8 cellular contexts compared by ENCODE assay signal in genomic region chr11:95241673-95242072, GRCh38. TPM values are rescaled to one million over a fixed set of nuclear protein-coding genes. Genes with fewer than 3 reads are reported as not detected.
DNase-seq lines count a peak whose midpoint lies in the region; ATAC-seq and TF ChIP-seq lines count a peak whose summit lies in the region.

No MANE protein-coding gene starts in this region.

- no peak for TF ChIP-seq CTCF in BE2C (IDR thresholded peaks at IDR 0.05; ENCODE audit: low read depth, low read length)

- H3K9me3 ChIP-seq in subcutaneous abdominal adipose tissue (ENCODE audit: control insufficient read depth in 5 of 5, low read length in 5 of 5) (no peaks in the 10 kb centered on the region), BE2C (no peaks in the 10 kb centered on the region)

- no peak overlapping the region for H3K4me3 Mint-ChIP-seq in activated naive CD4-positive, alpha-beta T cell treated with anti-CD3 and anti-CD28 coated beads, Interleukin-2, amount 10 ng/mL, durations not matched to agents 7 days and 5 days
- peak overlapping the region; percentile 57 for H3K4me3 Mint-ChIP-seq in dendritic cell treated with granulocyte-macrophage colony-stimulating factor and Interleukin-4, amounts not matched to agents 40 ng/mL and 50 ng/mL, for 4 days

- no peaks in the 10 kb centered on the region for H3K27me3 ChIP-seq in subcutaneous abdominal adipose tissue (ENCODE audit: control insufficient read depth in 5 of 5, insufficient read depth in 4 of 5, low read length in 5 of 5)
- H3K27me3 ChIP-seq in BE2C = no peaks in the 10 kb centered on the region

- H3K27ac ChIP-seq in subcutaneous abdominal adipose tissue (ENCODE audit: low read depth, low read length) = peak overlapping the region; percentile 26

- no peaks in the 10 kb centered on the region for H3K36me3 ChIP-seq in subcutaneous abdominal adipose tissue (ENCODE audit: control insufficient read depth in 5 of 5, insufficient read depth in 5 of 5, low read length in 5 of 5)
- no peaks in the 10 kb centered on the region for H3K36me3 ChIP-seq in BE2C

- H3K4me3 ChIP-seq in subcutaneous abdominal adipose tissue (ENCODE audit: low read depth in 1 of 5, low read length in 5 of 5) = peak overlapping the region in 3 of 5 donors; percentile 2 to 41 (median 24)
- no peak overlapping the region for H3K4me3 ChIP-seq in BE2C (ENCODE audit: low read depth, low read length)

- no peak overlapping the region for H3K27ac Mint-ChIP-seq in activated naive CD4-positive, alpha-beta T cell treated with anti-CD3 and anti-CD28 coated beads, Interleukin-2, amount 50 U/mL, for 72 hours
- H3K27ac Mint-ChIP-seq in activated naive CD4-positive, alpha-beta T cell treated with anti-CD3 and anti-CD28 coated beads, Interleukin-2, amount 10 ng/mL, durations not matched to agents 7 days and 5 days = no peak overlapping the region
- peak overlapping the region; percentile 90 for H3K27ac Mint-ChIP-seq in dendritic cell treated with granulocyte-macrophage colony-stimulating factor and Interleukin-4, amounts not matched to agents 40 ng/mL and 50 ng/mL, for 4 days

- peak; percentile 33 to 71 for ATAC-seq in activated naive CD4-positive, alpha-beta T cell treated with anti-CD3 and anti-CD28 coated beads, Interleukin-2, amount 50 U/mL, for 72 hours
- peak; percentile 67 for ATAC-seq in HG03045 (IDR thresholded peaks at IDR 0.05; ENCODE audit: unreplicated experiment)

- H3K27me3 Mint-ChIP-seq in activated naive CD4-positive, alpha-beta T cell treated with anti-CD3 and anti-CD28 coated beads, Interleukin-2, amount 10 ng/mL, durations not matched to agents 7 days and 5 days = no peaks in the 10 kb centered on the region
- no peaks in the 10 kb centered on the region for H3K27me3 Mint-ChIP-seq in dendritic cell treated with granulocyte-macrophage colony-stimulating factor and Interleukin-4, amounts not matched to agents 40 ng/mL and 50 ng/mL, for 4 days

- H3K4me1 Mint-ChIP-seq in activated naive CD4-positive, alpha-beta T cell treated with anti-CD3 and anti-CD28 coated beads, Interleukin-2, amount 10 ng/mL, durations not matched to agents 7 days and 5 days = no peaks in the 10 kb centered on the region
- H3K4me1 Mint-ChIP-seq in dendritic cell treated with granulocyte-macrophage colony-stimulating factor and Interleukin-4, amounts not matched to agents 40 ng/mL and 50 ng/mL, for 4 days (ENCODE audit: low read depth) = peaks cover 44% of the 10 kb centered on the region

- CTCF ChIA-PET in activated naive CD4-positive, alpha-beta T cell treated with anti-CD3 and anti-CD28 coated beads, Interleukin-2, amount 10 ng/mL, durations not matched to agents 7 days and 5 days (lab: Charles Lee) = no interaction called here

- H3K9ac ChIP-seq in subcutaneous abdominal adipose tissue (ENCODE audit: low read length in 5 of 5) = peak overlapping the region in 1 of 5 donors; percentile 43

- H3K4me1 ChIP-seq in subcutaneous abdominal adipose tissue (ENCODE audit: control insufficient read depth in 5 of 5, insufficient read depth in 5 of 5, low read length in 5 of 5) = peaks cover 0 to 5% (median 3%) of the 10 kb centered on the region in 5 donors
- H3K4me1 ChIP-seq in BE2C = peaks cover 4% of the 10 kb centered on the region; the same call in 1 of the 2 replicates

- intact Hi-C loops in dendritic cell treated with granulocyte-macrophage colony-stimulating factor and Interleukin-4, amounts not matched to agents 40 ng/mL and 50 ng/mL, for 4 days (cut with micrococcal nuclease) = no loop called here

- H3K36me3 Mint-ChIP-seq in activated naive CD4-positive, alpha-beta T cell treated with anti-CD3 and anti-CD28 coated beads, Interleukin-2, amount 50 U/mL, for 72 hours = peaks cover 0 to 8% of the 10 kb centered on the region in 2 donors
- H3K36me3 Mint-ChIP-seq in activated naive CD4-positive, alpha-beta T cell treated with anti-CD3 and anti-CD28 coated beads, Interleukin-2, amount 10 ng/mL, durations not matched to agents 7 days and 5 days = no peaks in the 10 kb centered on the region
- no peaks in the 10 kb centered on the region for H3K36me3 Mint-ChIP-seq in dendritic cell treated with granulocyte-macrophage colony-stimulating factor and Interleukin-4, amounts not matched to agents 40 ng/mL and 50 ng/mL, for 4 days (ENCODE audit: low read depth)

- H3K9me3 Mint-ChIP-seq in activated naive CD4-positive, alpha-beta T cell treated with anti-CD3 and anti-CD28 coated beads, Interleukin-2, amount 50 U/mL, for 72 hours = peaks cover 0 to 3% of the 10 kb centered on the region in 2 donors
- no peaks in the 10 kb centered on the region for H3K9me3 Mint-ChIP-seq in activated naive CD4-positive, alpha-beta T cell treated with anti-CD3 and anti-CD28 coated beads, Interleukin-2, amount 10 ng/mL, durations not matched to agents 7 days and 5 days
- no peaks in the 10 kb centered on the region for H3K9me3 Mint-ChIP-seq in dendritic cell treated with granulocyte-macrophage colony-stimulating factor and Interleukin-4, amounts not matched to agents 40 ng/mL and 50 ng/mL, for 4 days

- DNase-seq in activated naive CD4-positive, alpha-beta T cell treated with anti-CD3 and anti-CD28 coated beads, Interleukin-2, amount 50 U/mL, for 72 hours (ENCODE audit: low spot score in 2 of 2) = no peak
- DNase-seq in activated naive CD4-positive, alpha-beta T cell treated with anti-CD3 and anti-CD28 coated beads, Interleukin-2, amount 10 ng/mL, durations not matched to agents 7 days and 5 days = no peak
- DNase-seq in NCI-H748 treated with DMSO at 0.1 percent for 48 hours (lab: John Stamatoyannopoulos, UW) (no peak), AG08395 (ENCODE audit: low spot score) (no peak), BE2C (no peak)

RNA-seq across cellular contexts. Expression of gene SESN3, which starts 10.7 kb away (rescaled TPM):
- total RNA-seq in activated naive CD4-positive, alpha-beta T cell treated with anti-CD3 and anti-CD28 coated beads, Interleukin-2, amount 50 U/mL, for 72 hours = 10 to 100 TPM; 20.5 to 26.9 TPM
- 3.3 TPM for polyA plus RNA-seq in BE2C (2012; ENCODE audit: insufficient read depth, insufficient read length, low read depth)
